Comparison of ENCODE assay signal across 8 cellular contexts in the genomic region with DNA sequence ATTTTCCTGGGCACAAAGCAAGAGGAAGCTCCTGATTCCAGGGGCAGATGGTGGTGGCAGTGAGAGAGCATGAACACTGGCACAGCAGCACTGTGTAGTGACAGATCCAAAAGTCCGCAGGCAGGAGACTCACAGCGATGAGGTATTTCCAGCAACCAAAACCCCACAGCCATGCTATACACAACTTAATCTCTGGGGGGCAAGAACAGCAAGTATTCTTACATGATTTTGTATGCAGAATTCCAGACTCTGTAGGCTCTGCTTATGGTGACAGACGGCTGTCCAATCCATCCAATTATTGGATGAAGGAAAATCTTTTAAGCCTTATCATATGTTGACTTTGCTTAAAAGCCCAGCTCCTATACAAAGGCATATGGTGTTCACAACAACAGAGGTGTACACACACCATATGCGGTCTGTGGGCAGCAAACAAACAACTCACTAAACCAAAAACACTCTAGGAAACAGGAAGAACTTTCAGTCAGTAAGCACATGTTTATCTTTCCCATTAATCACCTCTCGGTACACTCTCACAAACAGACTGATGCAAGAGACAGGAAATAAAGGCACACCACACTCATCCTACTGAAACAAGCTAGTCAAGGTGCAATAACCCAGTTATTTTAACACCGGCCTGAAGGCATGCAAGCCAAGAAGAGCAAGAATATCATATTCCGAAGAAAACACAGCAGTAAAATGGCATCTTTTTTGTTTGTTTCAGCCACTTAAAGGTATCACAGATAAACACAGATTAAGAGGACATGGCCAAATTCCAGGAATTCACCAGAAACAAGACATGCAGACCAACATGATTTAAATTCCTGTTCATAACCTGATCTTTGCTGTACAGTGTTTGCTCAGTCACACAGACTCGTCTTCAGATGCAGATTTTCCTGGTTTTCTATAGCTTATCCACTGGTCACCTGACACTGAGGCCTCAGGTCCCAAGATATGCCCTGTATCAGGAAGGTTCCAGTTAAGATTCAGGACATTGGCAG. TPM values are rescaled to one million over a fixed set of nuclear protein-coding genes. Genes with fewer than 3 reads are reported as not detected.
A peak's percentile ranks its signal among the peaks of the same experiment; 100 is the strongest.
DNase-seq lines count a peak whose midpoint lies in the region; ATAC-seq and TF ChIP-seq lines count a peak whose summit lies in the region.

No MANE protein-coding gene starts in this region.

- peak; percentile 70 for ATAC-seq in GM21825 (IDR thresholded peaks at IDR 0.05; ENCODE audit: unreplicated experiment)

- H3K27me3 Mint-ChIP-seq in activated CD4-positive, alpha-beta T cell treated with anti-CD3 and anti-CD28 coated beads, Interleukin-2, amount 10 ng/mL, durations not matched to agents 24 days and 14 days: no peaks in the 10 kb centered on the region
- H3K27me3 Mint-ChIP-seq in type B pancreatic cell: no peaks in the 10 kb centered on the region

- no peak overlapping the region for H3K4me3 ChIP-seq in fibroblast of villous mesenchyme (ENCODE audit: low read depth, low read length)

- peaks cover 41% of the 10 kb centered on the region for H3K4me1 Mint-ChIP-seq in activated CD4-positive, alpha-beta T cell treated with anti-CD3 and anti-CD28 coated beads, Interleukin-2, amount 10 ng/mL, durations not matched to agents 24 days and 14 days
- H3K4me1 Mint-ChIP-seq in type B pancreatic cell (ENCODE audit: unreplicated experiment): peaks cover 3% of the 10 kb centered on the region

- H3K27ac Mint-ChIP-seq in activated CD4-positive, alpha-beta T cell treated with anti-CD3 and anti-CD28 coated beads, Interleukin-2, amount 10 ng/mL, durations not matched to agents 24 days and 14 days: peak overlapping the region; percentile 82
- H3K27ac Mint-ChIP-seq in type B pancreatic cell: no peak overlapping the region

- DNase-seq in DMS153 treated with DMSO at 0.1 percent for 48 hours (lab: John Stamatoyannopoulos, UW; ENCODE audit: unreplicated experiment): peak; percentile 91
- peak; percentile 92 for DNase-seq in NCI-H2171 treated with DMSO at 0.1 percent for 48 hours (lab: John Stamatoyannopoulos, UW)
- peak; percentile 88 for DNase-seq in activated CD4-positive, alpha-beta T cell treated with anti-CD3 and anti-CD28 coated beads, Interleukin-2, amount 10 ng/mL, durations not matched to agents 24 days and 14 days
- peak; percentile 95 for DNase-seq in fibroblast of villous mesenchyme (ENCODE audit: low read depth)
- no peak for DNase-seq in type B pancreatic cell (ENCODE audit: extremely low spot score, unreplicated experiment)
- DNase-seq in glomerular visceral epithelial cell (ENCODE audit: extremely low spot score): no peak
- DNase-seq in Kasumi-1 (lab: John Stamatoyannopoulos, UW): no peak

- H3K9me3 Mint-ChIP-seq in activated CD4-positive, alpha-beta T cell treated with anti-CD3 and anti-CD28 coated beads, Interleukin-2, amount 10 ng/mL, durations not matched to agents 24 days and 14 days: peaks cover 4% of the 10 kb centered on the region
- no peaks in the 10 kb centered on the region for H3K9me3 Mint-ChIP-seq in type B pancreatic cell

- H3K4me3 Mint-ChIP-seq in activated CD4-positive, alpha-beta T cell treated with anti-CD3 and anti-CD28 coated beads, Interleukin-2, amount 10 ng/mL, durations not matched to agents 24 days and 14 days: peak overlapping the region; percentile 62
- peak overlapping the region; percentile 65 for H3K4me3 Mint-ChIP-seq in type B pancreatic cell

- H3K36me3 Mint-ChIP-seq in activated CD4-positive, alpha-beta T cell treated with anti-CD3 and anti-CD28 coated beads, Interleukin-2, amount 10 ng/mL, durations not matched to agents 24 days and 14 days (ENCODE audit: low read depth): peaks cover 43% of the 10 kb centered on the region
- H3K36me3 Mint-ChIP-seq in type B pancreatic cell: peaks cover 3% of the 10 kb centered on the region

- TF ChIP-seq CTCF in fibroblast of villous mesenchyme (IDR thresholded peaks at IDR 0.05; ENCODE audit: insufficient read depth, low read depth, low read length): no peak
- no peak for TF ChIP-seq CTCF in type B pancreatic cell (conservative IDR thresholded peaks at IDR 0.05)

- intact Hi-C loops in activated CD4-positive, alpha-beta T cell treated with anti-CD3 and anti-CD28 coated beads, Interleukin-2, amount 10 ng/mL, durations not matched to agents 24 days and 14 days (cut with micrococcal nuclease): loop anchor here (1.0 to 5.0 kb wide), 4 partner anchors 9 to 55 kb away; a partner anchor contains a TSS

RNA-seq across cellular contexts. Expression of a gene that starts 47.8 kb away (rescaled TPM):
- total RNA-seq in activated CD4-positive, alpha-beta T cell treated with anti-CD3 and anti-CD28 coated beads, Interleukin-2, amount 10 ng/mL, durations not matched to agents 24 days and 14 days: 41.3 and 52.1 TPM in 2 replicates
- total RNA-seq in fibroblast of villous mesenchyme: 13.5 and 14.7 TPM in 2 replicates
- total RNA-seq in type B pancreatic cell (ENCODE audit: low replicate concordance): 12.1 and 13.9 TPM in 2 replicates

Comparison
In these comparisons a context has a peak if more than half of its experiments do, and no peak if none do; other contexts are left out.
1. DNase-seq: peak in DMS153 treated with DMSO at 0.1 percent for 48 hours (single experiment), NCI-H2171 treated with DMSO at 0.1 percent for 48 hours (single experiment), activated CD4-positive, alpha-beta T cell treated with anti-CD3 and anti-CD28 coated beads, Interleukin-2, amount 10 ng/mL, durations not matched to agents 24 days and 14 days (single experiment) and fibroblast of villous mesenchyme (single experiment); none in type B pancreatic cell (single experiment), glomerular visceral epithelial cell (single experiment) and Kasumi-1 (0 of 2).